Comparison of ENCODE assay signal across 31 cellular contexts in the genomic region with DNA sequence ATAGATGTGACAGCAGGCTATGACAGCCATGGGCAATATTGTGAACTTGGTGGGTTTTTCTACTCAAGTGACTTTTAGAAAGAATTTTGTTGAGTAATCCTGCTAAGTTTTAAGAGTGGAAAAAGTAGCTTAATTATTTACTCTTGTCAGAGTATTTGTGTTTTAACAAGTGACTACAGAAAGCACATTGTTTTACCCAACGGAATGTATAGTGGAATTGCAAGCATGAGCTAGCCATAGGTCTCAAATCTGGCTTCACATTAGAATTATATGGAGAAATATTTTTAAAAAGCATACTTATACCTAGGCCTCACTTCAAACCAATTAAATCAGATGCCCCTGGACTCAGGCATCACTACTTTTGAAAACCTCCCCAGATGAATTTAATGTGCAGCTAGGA.
"Had no signal": no experiment of that assay in that cellular context is flagged by ENCODE, and none has a peak within 500 bp of the region (broad histone marks: within the 10 kb centered on the region; RNA-seq: fewer than 3 reads in every experiment).

No MANE protein-coding gene starts in this region.

- H3K4me1 ChIP-seq: ascending aorta had no signal

- H3K36me3 ChIP-seq: ascending aorta, cardiac muscle cell had no signal

- H3K4me3 ChIP-seq: ascending aorta, cardiac muscle cell had no signal

- H3K9me3 ChIP-seq: ascending aorta had no signal

- H3K27ac ChIP-seq: ascending aorta, cardiac muscle cell, VCaP had no signal

- FAIRE-seq: bronchial epithelial cell, TTC549 had no signal

- DNase-seq: activated CD4-positive, alpha-beta memory T cell treated with anti-CD3 and anti-CD28 coated beads, Interleukin-2, amount 10 ng/mL, durations not matched to agents 7 days and 5 days; activated CD4-positive, alpha-beta T cell treated with anti-CD3 and anti-CD28 coated beads for 1 hour; activated CD4-positive, alpha-beta T cell treated with anti-CD3 and anti-CD28 coated beads for 36 hours; activated CD4-positive, alpha-beta T cell treated with anti-CD3 and anti-CD28 coated beads for 48 hours; activated CD4-positive, alpha-beta T cell treated with anti-CD3 and anti-CD28 coated beads, Interleukin-2, amount 10 ng/mL, durations not matched to agents 7 days and 5 days; activated CD4-positive, alpha-beta T cell treated with anti-CD3 and anti-CD28 coated beads, Interleukin-2, amount 50 U/mL, for 48 hours; activated CD4-positive, CD25-positive, alpha-beta regulatory T cell; activated CD8-positive, alpha-beta memory T cell treated with anti-CD3 and anti-CD28 coated beads for 24 hours; activated CD8-positive, alpha-beta memory T cell treated with anti-CD3 and anti-CD28 coated beads, Interleukin-2, amount 10 ng/mL, durations not matched to agents 7 days and 5 days; activated CD8-positive, alpha-beta memory T cell treated with anti-CD3 and anti-CD28 coated beads, Interleukin-2, amount 50 U/mL, for 48 hours; activated CD8-positive, alpha-beta T cell treated with anti-CD3 and anti-CD28 coated beads, Interleukin-2, amount 10 ng/mL, durations not matched to agents 7 days and 5 days; activated effector memory CD4-positive, alpha-beta T cell treated with Interleukin-2 at 50 U/mL for 16 hours; activated gamma-delta T cell; activated naive CD4-positive, alpha-beta T cell treated with anti-CD3 and anti-CD28 coated beads, Interleukin-2, amount 10 ng/mL, durations not matched to agents 7 days and 5 days; activated naive CD4-positive, alpha-beta T cell treated with Interleukin-2 at 50 U/mL for 16 hours; activated naive CD8-positive, alpha-beta T cell treated with anti-CD3 and anti-CD28 coated beads, Interleukin-2, amount 10 ng/mL, durations not matched to agents 7 days and 5 days; activated naive CD8-positive, alpha-beta T cell treated with anti-CD3 and anti-CD28 coated beads, Interleukin-2, amount 50 U/mL, for 24 hours; activated T-cell treated with anti-CD3 and anti-CD28 coated beads, Interleukin-2, amount 50 U/mL, for 24 hours; activated T-cell treated with anti-CD3 and anti-CD28 coated beads, Interleukin-2, amount 50 U/mL, for 48 hours; amygdala; anterior cingulate cortex; caudate nucleus; SW 1271; T-helper 1 cell; T-helper 2 cell; T-helper 9 cell had no signal

- H3K27me3 ChIP-seq: ascending aorta, cardiac muscle cell had no signal
